ENCODE assay signal across 2 cellular contexts in genomic region chr15:28884151-28884940, GRCh38.
TF ChIP-seq lines count a peak whose summit lies in the region.

No MANE protein-coding gene starts in this region.

TF ChIP-seq in H1, 55 proteins besides CTCF, POLR2A, EP300 and RAD21:
- TF ChIP-seq YY1 (IDR thresholded peaks at IDR 0.05; ENCODE audit: low read depth, low read length), result no peak
- TF ChIP-seq MAX (IDR thresholded peaks at IDR 0.05), result no peak; the same call in 1 of the 2 replicates
- TF ChIP-seq ASH2L (IDR thresholded peaks at IDR 0.05; ENCODE audit: low read length), result no peak
- TF ChIP-seq SIRT6 (IDR thresholded peaks at IDR 0.05; ENCODE audit: low read length), result no peak
- no peak for TF ChIP-seq HDAC2 (IDR thresholded peaks at IDR 0.05; ENCODE audit: borderline replicate concordance in 1 of 2, low read depth in 2 of 2, low read length in 2 of 2)
- TF ChIP-seq TCF12 (IDR thresholded peaks at IDR 0.05; ENCODE audit: low read depth, low read length), result no peak
- TF ChIP-seq TAF1 (IDR thresholded peaks at IDR 0.05; ENCODE audit: low read depth, low read length), result no peak
- no peak for TF ChIP-seq POLR2AphosphoS5 (IDR thresholded peaks at IDR 0.05; ENCODE audit: low read depth, low read length)
- TF ChIP-seq CHD7 (IDR thresholded peaks at IDR 0.05; ENCODE audit: insufficient replicate concordance, low read length), result no peak
- no peak for TF ChIP-seq BCL11A (IDR thresholded peaks at IDR 0.05; ENCODE audit: low read depth in 2 of 2, low read length in 2 of 2)
- TF ChIP-seq BACH1 (IDR thresholded peaks at IDR 0.05; ENCODE audit: low read length), result no peak
- no peak for TF ChIP-seq FOSL1 (IDR thresholded peaks at IDR 0.05; ENCODE audit: insufficient read depth, low read depth, low read length)
- TF ChIP-seq SP4 (IDR thresholded peaks at IDR 0.05; ENCODE audit: low read length), result no peak
TF ChIP-seq in H1: peak in this region for 0.

TF ChIP-seq in neural cell, 6 proteins besides CTCF, POLR2A, EP300 and RAD21:
- TF ChIP-seq SMC3 (conservative IDR thresholded peaks at IDR 0.05; ENCODE audit: poor library complexity) (no peak), TAF1 (IDR thresholded peaks at IDR 0.05; ENCODE audit: low read depth) (no peak), EZH2 (IDR thresholded peaks at IDR 0.05; ENCODE audit: borderline replicate concordance, insufficient read depth, low read length, poor library complexity, severe bottlenecking) (no peak), REST (IDR thresholded peaks at IDR 0.05; ENCODE audit: borderline replicate concordance) (no peak), POLR2AphosphoS5 (IDR thresholded peaks at IDR 0.05) (no peak), MXI1 (conservative IDR thresholded peaks at IDR 0.05; ENCODE audit: poor library complexity, severe bottlenecking) (no peak)
